ENCODE assay signal across 16 cellular contexts in the genomic region with DNA sequence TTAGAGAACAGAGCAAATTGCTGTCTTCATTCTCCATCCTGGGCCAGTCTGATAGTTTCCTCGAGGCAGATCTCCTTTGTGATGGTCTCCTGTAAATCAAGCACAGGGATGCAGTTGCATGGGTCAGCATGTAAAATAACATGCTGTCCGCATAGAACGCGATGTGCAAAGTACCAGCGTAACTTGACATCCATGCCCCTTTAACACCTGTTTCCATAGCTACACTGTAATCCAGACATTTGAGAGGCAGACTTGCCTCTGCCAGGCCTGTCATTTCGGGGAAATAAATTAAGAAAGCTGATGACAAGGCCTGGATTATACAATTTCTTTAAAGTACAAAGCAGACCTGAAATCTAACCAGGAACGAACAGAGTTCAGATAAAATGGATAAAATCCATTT.
DNase-seq lines count a peak whose midpoint lies in the region; ATAC-seq and TF ChIP-seq lines count a peak whose summit lies in the region.
"Had no signal": no experiment of that assay in that cellular context is flagged by ENCODE, and none has a peak within 500 bp of the region (broad histone marks: within the 10 kb centered on the region; RNA-seq: fewer than 3 reads in every experiment).

No MANE protein-coding gene starts in this region.

- no peaks in the 10 kb centered on the region for H3K36me3 ChIP-seq in psoas muscle (ENCODE audit: insufficient read depth in 1 of 2, low read depth in 1 of 2)
- H3K36me3 ChIP-seq: BE2C, HAP-1 had no signal

- H3K79me2 ChIP-seq in H9 (ENCODE audit: insufficient read depth, low read length): no peaks in the 10 kb centered on the region

- H3K4me1 ChIP-seq in H9 (ENCODE audit: insufficient read depth, low read length) (no peaks in the 10 kb centered on the region), psoas muscle (peaks cover 16% of the 10 kb centered on the region)
- H3K4me1 ChIP-seq: BE2C, HAP-1 had no signal

- no peaks in the 10 kb centered on the region for H3K9me3 ChIP-seq in H9 (ENCODE audit: control insufficient read depth, low read depth, low read length)
- no peaks in the 10 kb centered on the region for H3K9me3 ChIP-seq in psoas muscle
- H3K9me3 ChIP-seq: BE2C, HAP-1 had no signal

- DNase-seq in H9 (no peak), NCI-H2227 treated with DMSO at 0.1 percent for 48 hours (lab: John Stamatoyannopoulos, UW) (peak; percentile 63), left kidney (ENCODE audit: low read depth, low spot score) (peak; percentile 58), psoas muscle (no peak), superior temporal gyrus (ENCODE audit: extremely low spot score) (no peak), middle frontal gyrus (ENCODE audit: extremely low spot score, low spot score) (no peak), DMS79 (lab: John Stamatoyannopoulos, UW) (no peak)
- DNase-seq: ACHN; BE2C; C1 segment of cervical spinal cord; CD4-positive, CD25-positive, alpha-beta regulatory T cell; CD8-positive, alpha-beta memory T cell; COR-L47; DMS 273 treated with DMSO at 0.1 percent for 48 hours; DMS53 had no signal

- peak overlapping the region; percentile 29 for H2BK20ac ChIP-seq in H9 (ENCODE audit: low read depth, low read length, poor library complexity, severe bottlenecking)

- H3K23me2 ChIP-seq in H9 (ENCODE audit: insufficient read length, low read depth, low read length, poor library complexity, severe bottlenecking): no peaks in the 10 kb centered on the region

- H2AK5ac ChIP-seq in H9 (ENCODE audit: insufficient read length, low read length): no peak overlapping the region

- H3K56ac ChIP-seq in H9 (ENCODE audit: insufficient read length, low read depth, low read length): no peak overlapping the region

- no peaks in the 10 kb centered on the region for H3K79me1 ChIP-seq in H9 (ENCODE audit: insufficient read depth, low read depth, low read length, poor library complexity, severe bottlenecking)

- no peak overlapping the region for H3K27ac Mint-ChIP-seq in H9
- H3K27ac Mint-ChIP-seq: CD8-positive, alpha-beta memory T cell had no signal

- H3K36me3 Mint-ChIP-seq in H9 (ENCODE audit: insufficient read depth in 1 of 3, low read depth in 3 of 3): no peaks in the 10 kb centered on the region; a peak in 2 of 7 replicates
- H3K36me3 Mint-ChIP-seq: CD4-positive, CD25-positive, alpha-beta regulatory T cell; CD8-positive, alpha-beta memory T cell had no signal

- H3K27me3 Mint-ChIP-seq in H9 (ENCODE audit: low read depth): no peaks in the 10 kb centered on the region
- H3K27me3 Mint-ChIP-seq: CD4-positive, CD25-positive, alpha-beta regulatory T cell had no signal

- no peak overlapping the region for H3K4me3 Mint-ChIP-seq in H9
- H3K4me3 Mint-ChIP-seq: CD4-positive, CD25-positive, alpha-beta regulatory T cell; CD8-positive, alpha-beta memory T cell had no signal

- no peak overlapping the region for H3K23ac ChIP-seq in H9 (ENCODE audit: insufficient read length, low read depth, low read length)

- H3K14ac ChIP-seq in H9 (ENCODE audit: insufficient read depth, low read length): no peak overlapping the region

- H3K4me2 ChIP-seq in H9 (ENCODE audit: insufficient read depth, insufficient read length, low read length): no peak overlapping the region

- WGBS in H9 (ENCODE audit: extremely low coverage, insufficient read length, low lambda C conversion rate): no CpG with 5 or more reads among the region's 7 CpGs
- WGBS in psoas muscle, 3 donors: 30 to 34% (median 33%) methylated on average over 7 of the region's 7 CpGs

- no peak overlapping the region for H3K4ac ChIP-seq in H9 (ENCODE audit: low read depth, low read length)

- no peak overlapping the region for H3K9ac ChIP-seq in H9 (ENCODE audit: extremely low read depth, insufficient read length, low read length)

- no peaks in the 10 kb centered on the region for H4K20me1 ChIP-seq in H9 (ENCODE audit: control insufficient read depth, insufficient read depth, insufficient read length)

- H3K27me3 ChIP-seq in H9 (ENCODE audit: insufficient read depth, low read length) (no peaks in the 10 kb centered on the region; the same call in 1 of the 2 replicates), psoas muscle (ENCODE audit: insufficient read depth in 3 of 3, low read length in 2 of 3) (no peaks in the 10 kb centered on the region)
- H3K27me3 ChIP-seq: BE2C had no signal

- no peak overlapping the region for H2BK15ac ChIP-seq in H9 (ENCODE audit: low read depth, low read length)

- peak; percentile 58 to 91 (median 72) for ATAC-seq in psoas muscle

- H4K5ac ChIP-seq in H9 (ENCODE audit: insufficient read length, low read depth, low read length): no peak overlapping the region

- H2AFZ ChIP-seq in H9 (ENCODE audit: low read length): no peak overlapping the region

- H3K27ac ChIP-seq in H9 (ENCODE audit: insufficient read length, low read depth, low read length) (no peak overlapping the region), psoas muscle (peak overlapping the region; percentile 47)

- no peak overlapping the region for H2BK120ac ChIP-seq in H9 (ENCODE audit: low read depth, low read length, poor library complexity, severe bottlenecking)

- no peak overlapping the region for H3K18ac ChIP-seq in H9 (ENCODE audit: insufficient read length, low read depth, low read length)

- peaks cover 8 to 9% of the 10 kb centered on the region in 2 experiments for H3K4me1 Mint-ChIP-seq in H9
- H3K4me1 Mint-ChIP-seq: CD4-positive, CD25-positive, alpha-beta regulatory T cell; CD8-positive, alpha-beta memory T cell had no signal

- H3K9me3 Mint-ChIP-seq in H9: no peaks in the 10 kb centered on the region
- H3K9me3 Mint-ChIP-seq: CD8-positive, alpha-beta memory T cell had no signal

- H3K4me3 ChIP-seq in psoas muscle: peak overlapping the region; percentile 11
- H3K4me3 ChIP-seq: HAP-1 had no signal

- no peak overlapping the region for H2BK12ac ChIP-seq in H9 (ENCODE audit: insufficient read length, low read depth, low read length)

- no peak overlapping the region for H2BK5ac ChIP-seq in H9 (ENCODE audit: insufficient read length, low read length)

- H4K91ac ChIP-seq in H9 (ENCODE audit: insufficient read length, low read depth, low read length): no peak overlapping the region

- intact Hi-C loops in psoas muscle (cut with DNase I): no loop called here

- H4K8ac ChIP-seq in H9 (replicated peaks; ENCODE audit: insufficient read length, low read depth, low read length): no peak overlapping the region

- no peak overlapping the region for H3T11ph ChIP-seq in H9 (ENCODE audit: low read length)

- TF ChIP-seq CTCF in H9 (conservative IDR thresholded peaks at IDR 0.05): no peak
- no peak for TF ChIP-seq CTCF in psoas muscle (IDR thresholded peaks at IDR 0.05)

Comparison
In these comparisons a context has a peak if more than half of its experiments do, and no peak if none do; other contexts are left out.
1. DNase-seq: peak in NCI-H2227 treated with DMSO at 0.1 percent for 48 hours (single experiment) and left kidney (single experiment); none in H9 (single experiment), psoas muscle (0 of 2), superior temporal gyrus (single experiment), middle frontal gyrus (single experiment) and DMS79 (single experiment).